5 cellular contexts compared by ENCODE assay signal in the genomic region with DNA sequence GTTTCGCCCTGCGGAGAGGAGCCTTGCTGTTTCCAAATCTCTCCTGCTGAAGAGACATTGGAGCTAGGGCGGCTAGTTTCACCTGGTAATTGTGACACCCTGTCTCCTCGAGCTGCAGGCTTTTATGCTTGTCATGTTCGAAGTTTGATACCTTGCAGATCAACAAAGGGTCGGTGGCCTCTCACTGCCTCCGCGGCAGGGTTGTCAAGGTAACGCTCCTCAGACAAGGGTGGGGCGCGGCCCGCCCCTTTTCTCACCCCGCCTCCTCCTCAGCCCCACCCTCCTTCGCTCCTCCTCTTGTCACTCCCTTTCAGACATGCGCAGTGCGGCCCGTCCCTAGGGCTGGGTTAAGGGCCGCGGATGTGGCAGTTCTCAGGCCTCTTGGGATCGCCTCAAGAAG. TPM values are rescaled to one million over a fixed set of nuclear protein-coding genes. Genes with fewer than 3 reads are reported as not detected.
"Had no signal": no experiment of that assay in that cellular context is flagged by ENCODE, and none has a peak within 500 bp of the region (broad histone marks: within the 10 kb centered on the region; RNA-seq: fewer than 3 reads in every experiment).

No MANE protein-coding gene starts in this region.

RNA-seq across cellular contexts. Expression of gene TP53TG3D, which starts 0.4 kb away (rescaled TPM):
- total RNA-seq: activated CD4-positive, alpha-beta memory T cell treated with anti-CD3 and anti-CD28 coated beads for 36 hours; ascending aorta; neural crest cell; osteocyte; SJSA1 had no signal
